In the genomic region with DNA sequence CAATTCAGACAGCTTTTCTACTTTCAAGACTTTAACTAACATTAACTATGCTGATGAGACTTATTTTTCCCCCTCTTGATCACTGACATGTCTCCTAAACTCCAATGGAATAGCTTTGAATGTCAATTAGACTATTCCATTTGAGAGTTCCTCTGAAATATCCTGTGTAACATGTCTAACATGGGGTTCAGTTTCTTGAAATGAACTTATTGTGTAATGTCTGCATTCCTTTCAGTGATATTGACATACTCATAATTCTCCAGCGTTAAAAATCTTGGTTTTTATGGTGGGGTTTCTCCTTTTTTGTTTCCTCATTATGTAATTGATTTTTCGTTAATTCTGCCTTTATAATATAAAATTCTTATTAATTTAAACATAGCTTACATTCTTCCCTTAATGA, we compare ENCODE assay signal across 17 cellular contexts.
"Had no signal": no experiment of that assay in that cellular context is flagged by ENCODE, and none has a peak within 500 bp of the region (broad histone marks: within the 10 kb centered on the region; RNA-seq: fewer than 3 reads in every experiment).

No MANE protein-coding gene starts in this region.

- ATAC-seq: foreskin keratinocyte; natural killer cell treated with Interleukin-12 subunit alpha and Interleukin-12 subunit beta and Interleukin-15 and Interleukin-18, amount 100 ng/mL, for 72 hours; pancreas; right cardiac atrium; stimulated activated memory B cell treated with anti-CD40 and anti-IgM and Interleukin-4, amounts not matched to agents 10 μg/mL and 1 μg/mL and 100 μg/mL, for 72 hours had no signal

- H3K27me3 ChIP-seq: dorsolateral prefrontal cortex, foreskin keratinocyte, hepatocyte, pancreas, transverse colon had no signal

- H3K4me3 ChIP-seq: dorsolateral prefrontal cortex, hepatocyte, pancreas, transverse colon had no signal

- FAIRE-seq: endometrium, islet of Langerhans, pancreas had no signal

- H3K9me3 ChIP-seq: pancreas, transverse colon had no signal

- H3K27ac ChIP-seq: dorsolateral prefrontal cortex, foreskin keratinocyte, hepatocyte, pancreas, transverse colon had no signal

- DNase-seq: caudate nucleus; cortex of kidney; dorsolateral prefrontal cortex; effector memory CD4-positive, alpha-beta T cell; foreskin keratinocyte; kidney glomerular epithelial cell; midbrain; occipital lobe; pancreas; right cardiac atrium; stimulated activated CD4-positive, alpha-beta T cell treated with anti-CD3 and anti-CD28 coated beads, Interleukin-4, amount 100 ng/mL, for 1 hour; transverse colon had no signal

- H3K4me1 ChIP-seq: pancreas, transverse colon had no signal

- H3K36me3 ChIP-seq: pancreas, transverse colon had no signal
